ENCODE assay signal across 8 cellular contexts in genomic region chr2:88627055-88627855, GRCh38. TPM values are rescaled to one million over a fixed set of nuclear protein-coding genes. Genes with fewer than 3 reads are reported as not detected.
DNase-seq lines count a peak whose midpoint lies in the region; ATAC-seq and TF ChIP-seq lines count a peak whose summit lies in the region.

EIF2AK3 (minus strand) TSS chr2:88627464; CDS start chr2:88627274, 190 bp downstream.

- TF ChIP-seq CTCF in BJ (IDR thresholded peaks at IDR 0.05; ENCODE audit: insufficient read depth, low read depth, low read length) (no peak), colonic mucosa (IDR thresholded peaks at IDR 0.05) (no peak)

- H3K4me3 ChIP-seq in BJ (ENCODE audit: low read depth, low read length) (peak within 1 kb of the TSS; percentile 97), colonic mucosa (peak within 1 kb of the TSS; percentile 95)

- intact Hi-C loops in activated CD4-positive, alpha-beta T cell treated with anti-CD3 and anti-CD28 coated beads, Interleukin-2, amount 10 ng/mL, durations not matched to agents 24 days and 14 days (cut with micrococcal nuclease), result loop anchor here (1.0 to 10.0 kb wide), 5 partner anchors 11 to 572 kb away; partner anchors contain the start of genes KRCC1 and RPIA
- intact Hi-C loops in colonic mucosa (cut with DNase I), result no loop called here

- no peaks in the 10 kb centered on the region for H3K9me3 Mint-ChIP-seq in activated CD4-positive, alpha-beta T cell treated with anti-CD3 and anti-CD28 coated beads, Interleukin-2, amount 10 ng/mL, durations not matched to agents 24 days and 14 days

- H3K9ac ChIP-seq in colonic mucosa (ENCODE audit: low read depth in 2 of 2, low read length in 2 of 2), result peak within 1 kb of the TSS; percentile 87 to 97

- peaks cover 4% of the 10 kb centered on the region for H3K36me3 Mint-ChIP-seq in activated CD4-positive, alpha-beta T cell treated with anti-CD3 and anti-CD28 coated beads, Interleukin-2, amount 10 ng/mL, durations not matched to agents 24 days and 14 days (ENCODE audit: low read depth)

- DNase-seq in BJ (ENCODE audit: low read depth), result peak; percentile 100
- DNase-seq in NCI-H526 treated with DMSO at 0.1 percent for 48 hours (lab: John Stamatoyannopoulos, UW), result peak; percentile 99
- DNase-seq in activated CD4-positive, alpha-beta T cell treated with anti-CD3 and anti-CD28 coated beads, Interleukin-2, amount 10 ng/mL, durations not matched to agents 24 days and 14 days, result peak; percentile 98
- peak; percentile 99 for DNase-seq in colonic mucosa
- peak; percentile 84 to 89 for DNase-seq in stimulated activated CD4-positive, alpha-beta T cell treated with anti-CD3 and anti-CD28 coated beads, Interleukin-1b, Interleukin-23, amount 100 ng/mL, for 4 hours (ENCODE audit: low read depth in 2 of 2)

- H3K27me3 Mint-ChIP-seq in activated CD4-positive, alpha-beta T cell treated with anti-CD3 and anti-CD28 coated beads, Interleukin-2, amount 10 ng/mL, durations not matched to agents 24 days and 14 days, result no peaks in the 10 kb centered on the region

- H3K36me3 ChIP-seq in BJ (ENCODE audit: control insufficient read depth, insufficient read depth, low read length) (no peaks in the 10 kb centered on the region), colonic mucosa (no peaks in the 10 kb centered on the region)

- H3K27ac ChIP-seq in colonic mucosa (peak within 1 kb of the TSS; percentile 95), layer of hippocampus (ENCODE audit: low read depth, low read length) (peak within 1 kb of the TSS; percentile 91)

- CTCF ChIA-PET in BJ (lab: Yijun Ruan, JAX), result interaction anchor here (1.0 to 3.5 kb wide), 5 partner anchors 37 to 59 kb away, joined by 3 to 13 read pairs (median 5); no protein-coding TSS in a partner anchor

- H3K4me1 Mint-ChIP-seq in activated CD4-positive, alpha-beta T cell treated with anti-CD3 and anti-CD28 coated beads, Interleukin-2, amount 10 ng/mL, durations not matched to agents 24 days and 14 days, result peaks cover 19% of the 10 kb centered on the region

- no peaks in the 10 kb centered on the region for H3K9me3 ChIP-seq in colonic mucosa

- POLR2A ChIA-PET in BJ (lab: Charles Lee), result no interaction called here

- H3K4me1 ChIP-seq in colonic mucosa, result no peaks in the 10 kb centered on the region

- ATAC-seq in GM19324 (IDR thresholded peaks at IDR 0.05; ENCODE audit: low FRiP score, unreplicated experiment), result peak; percentile 93
- peak; percentile 87 for ATAC-seq in HG03469 (IDR thresholded peaks at IDR 0.05; ENCODE audit: unreplicated experiment)

- H3K27ac Mint-ChIP-seq in activated CD4-positive, alpha-beta T cell treated with anti-CD3 and anti-CD28 coated beads, Interleukin-2, amount 10 ng/mL, durations not matched to agents 24 days and 14 days, result peak within 1 kb of the TSS; percentile 93

- peak within 1 kb of the TSS; percentile 91 for H3K4me3 Mint-ChIP-seq in activated CD4-positive, alpha-beta T cell treated with anti-CD3 and anti-CD28 coated beads, Interleukin-2, amount 10 ng/mL, durations not matched to agents 24 days and 14 days

- no peaks in the 10 kb centered on the region for H3K27me3 ChIP-seq in BJ (ENCODE audit: control insufficient read depth, insufficient read depth, low read length)
- no peaks in the 10 kb centered on the region for H3K27me3 ChIP-seq in colonic mucosa
- no peaks in the 10 kb centered on the region for H3K27me3 ChIP-seq in layer of hippocampus (ENCODE audit: control insufficient read depth, insufficient read depth, low read length)

RNA-seq across cellular contexts. Expression of gene EIF2AK3, which starts in this region (rescaled TPM):
- 3.8 and 8.9 TPM in 2 replicates for polyA plus RNA-seq in BJ (2011; rRNA removed)
- polyA minus RNA-seq in BJ (2011; rRNA and poly(A)+ RNA removed), result 3.7 and 6.1 TPM in 2 replicates
- 20.2 and 22.8 TPM in 2 replicates for total RNA-seq in activated CD4-positive, alpha-beta T cell treated with anti-CD3 and anti-CD28 coated beads, Interleukin-2, amount 10 ng/mL, durations not matched to agents 24 days and 14 days
- 10 to 100 TPM; 23.0 to 38.3 TPM for total RNA-seq in colonic mucosa

Comparison
In these comparisons a context has a peak if more than half of its experiments do, and no peak if none do; other contexts are left out.
1. Peak in every context shown above with its lines: DNase-seq, ATAC-seq, H3K4me3 ChIP-seq and H3K27ac ChIP-seq.